Comparison of ENCODE assay signal across 33 cellular contexts in genomic region chr2:229572434-229573338, GRCh38.
DNase-seq lines count a peak whose midpoint lies in the region; ATAC-seq, FAIRE-seq and TF ChIP-seq lines count a peak whose summit lies in the region.
"Had no signal": no experiment of that assay in that cellular context is flagged by ENCODE, and none has a peak within 500 bp of the region (broad histone marks: within the 10 kb centered on the region; RNA-seq: fewer than 3 reads in every experiment).

No MANE protein-coding gene starts in this region.

- ATAC-seq in HepG2: no peak
- no peak for ATAC-seq in right lobe of liver
- no peak for ATAC-seq in CD4-positive, alpha-beta T cell (ENCODE audit: poor library complexity)
- no peak for ATAC-seq in GM21717 (IDR thresholded peaks at IDR 0.05; ENCODE audit: unreplicated experiment)
- ATAC-seq in GM19467 (IDR thresholded peaks at IDR 0.05; ENCODE audit: unreplicated experiment): no peak
- ATAC-seq: activated CD8-positive, alpha-beta T cell treated with anti-CD3 and anti-CD28 coated beads for 36 hours; left lung; naive thymus-derived CD4-positive, alpha-beta T cell; stimulated activated effector memory CD8-positive, alpha-beta T cell treated with anti-CD3 and anti-CD28 coated beads, Interleukin-12 subunit alpha, Interleukin-12 subunit beta, amount 100 ng/mL, for 72 hours had no signal

- DNase-seq in HepG2 (ENCODE audit: low spot score) (no peak), right lobe of liver (no peak), fibroblast of villous mesenchyme (ENCODE audit: low read depth) (peak; percentile 64)
- no peak for DNase-seq in activated naive CD4-positive, alpha-beta T cell treated with anti-CD3 and anti-CD28 coated beads for 36 hours
- no peak for DNase-seq in CD4-positive, alpha-beta T cell
- DNase-seq: 8988T; activated CD8-positive, alpha-beta T cell treated with anti-CD3 and anti-CD28 coated beads for 36 hours; activated naive CD4-positive, alpha-beta T cell treated with anti-CD3 and anti-CD28 coated beads, Interleukin-2, amount 10 ng/mL, durations not matched to agents 7 days and 5 days; amniotic stem cell; DMS79; GF-D8; KG1; left lung; mesendoderm; MG63; naive thymus-derived CD4-positive, alpha-beta T cell; NCI-H1105 treated with DMSO at 0.1 percent for 48 hours; NCI-H187 treated with DMSO at 0.1 percent for 48 hours; NCI-H69; PC-9; SHP77 treated with DMSO at 0.1 percent for 48 hours; T-helper 9 cell had no signal

- no peak overlapping the region for H3K4me3 Mint-ChIP-seq in activated naive CD4-positive, alpha-beta T cell treated with anti-CD3 and anti-CD28 coated beads for 36 hours
- H3K4me3 Mint-ChIP-seq in CD4-positive, alpha-beta T cell: no peak overlapping the region
- H3K4me3 Mint-ChIP-seq: activated CD8-positive, alpha-beta T cell treated with anti-CD3 and anti-CD28 coated beads for 36 hours; activated naive CD4-positive, alpha-beta T cell treated with anti-CD3 and anti-CD28 coated beads, Interleukin-2, amount 10 ng/mL, durations not matched to agents 7 days and 5 days; brain; CD14-positive monocyte; naive thymus-derived CD4-positive, alpha-beta T cell; stimulated activated effector memory CD8-positive, alpha-beta T cell treated with anti-CD3 and anti-CD28 coated beads, Interleukin-12 subunit alpha, Interleukin-12 subunit beta, amount 100 ng/mL, for 72 hours; type B pancreatic cell had no signal

- no peak for FAIRE-seq in HepG2 (lab: Jason Lieb, UNC)
- FAIRE-seq: H1 had no signal

- H3K36me3 ChIP-seq in HepG2 (replicated peaks in 1 of 2; ENCODE audit: control insufficient read depth in 1 of 2, insufficient read depth in 2 of 2, low read length in 2 of 2) (no peaks in the 10 kb centered on the region), right lobe of liver (no peaks in the 10 kb centered on the region), muscle layer of duodenum (ENCODE audit: control insufficient read depth in 1 of 2, insufficient read depth in 2 of 2, low read length in 2 of 2) (no peaks in the 10 kb centered on the region)
- H3K36me3 ChIP-seq: left lung, neutrophil had no signal

- H3K9ac ChIP-seq in HepG2 (ENCODE audit: insufficient read depth, low read depth, low read length): no peak overlapping the region

- H2AFZ ChIP-seq in HepG2 (ENCODE audit: low read length): no peak overlapping the region
- H2AFZ ChIP-seq: PC-9 had no signal

- TF ChIP-seq CTCF in HepG2 (CRISPR knock-in tag; IDR thresholded peaks at IDR 0.05): no peak
- TF ChIP-seq CTCF in right lobe of liver (IDR thresholded peaks at IDR 0.05): no peak
- TF ChIP-seq CTCF in fibroblast of villous mesenchyme (IDR thresholded peaks at IDR 0.05; ENCODE audit: insufficient read depth, low read depth, low read length): no peak
- no peak for TF ChIP-seq CTCF in CD4-positive, alpha-beta T cell (IDR thresholded peaks at IDR 0.05)

- no peak overlapping the region for H3K27ac ChIP-seq in HepG2 (ENCODE audit: extremely low read length, insufficient read depth, low read length)
- H3K27ac ChIP-seq in right lobe of liver: no peak overlapping the region
- peak overlapping the region; percentile 50 for H3K27ac ChIP-seq in muscle layer of duodenum (ENCODE audit: low read length)
- no peak overlapping the region for H3K27ac ChIP-seq in CD4-positive, alpha-beta T cell (ENCODE audit: low read depth, low read length)
- H3K27ac ChIP-seq: HL-60, left lung, neutrophil, PC-9 had no signal

- in situ Hi-C loops in HepG2 (cut with HindIII; ENCODE audit: extremely low pct_ligation_motif_present, low pct_unique_long_range_greater_than_20kb): no loop called here

- H3K27ac Mint-ChIP-seq in activated naive CD4-positive, alpha-beta T cell treated with anti-CD3 and anti-CD28 coated beads for 36 hours: no peak overlapping the region
- H3K27ac Mint-ChIP-seq in CD4-positive, alpha-beta T cell: no peak overlapping the region
- H3K27ac Mint-ChIP-seq: activated CD8-positive, alpha-beta T cell treated with anti-CD3 and anti-CD28 coated beads for 36 hours; activated naive CD4-positive, alpha-beta T cell treated with anti-CD3 and anti-CD28 coated beads, Interleukin-2, amount 10 ng/mL, durations not matched to agents 7 days and 5 days; brain; CD14-positive monocyte; naive thymus-derived CD4-positive, alpha-beta T cell; progenitor cell of endocrine pancreas; stimulated activated effector memory CD8-positive, alpha-beta T cell treated with anti-CD3 and anti-CD28 coated beads, Interleukin-12 subunit alpha, Interleukin-12 subunit beta, amount 100 ng/mL, for 72 hours; type B pancreatic cell had no signal

- POLR2A ChIA-PET in HepG2 (lab: Yijun Ruan, JAX): no interaction called here
- POLR2A ChIA-PET in CD4-positive, alpha-beta T cell (lab: Charles Lee): no interaction called here

- no peaks in the 10 kb centered on the region for H3K4me1 Mint-ChIP-seq in activated naive CD4-positive, alpha-beta T cell treated with anti-CD3 and anti-CD28 coated beads for 36 hours (ENCODE audit: low read depth)
- H3K4me1 Mint-ChIP-seq in CD4-positive, alpha-beta T cell (ENCODE audit: low read depth): no peaks in the 10 kb centered on the region
- H3K4me1 Mint-ChIP-seq: activated naive CD4-positive, alpha-beta T cell treated with anti-CD3 and anti-CD28 coated beads, Interleukin-2, amount 10 ng/mL, durations not matched to agents 7 days and 5 days; brain; CD14-positive monocyte; naive thymus-derived CD4-positive, alpha-beta T cell; stimulated activated effector memory CD8-positive, alpha-beta T cell treated with anti-CD3 and anti-CD28 coated beads, Interleukin-12 subunit alpha, Interleukin-12 subunit beta, amount 100 ng/mL, for 72 hours had no signal

- H3K27me3 ChIP-seq in HepG2 (ENCODE audit: control insufficient read depth in 1 of 2, insufficient read depth in 2 of 2, low read length in 2 of 2) (no peaks in the 10 kb centered on the region), right lobe of liver (no peaks in the 10 kb centered on the region), muscle layer of duodenum (ENCODE audit: low read depth, low read length) (no peaks in the 10 kb centered on the region)
- peaks cover 7% of the 10 kb centered on the region for H3K27me3 ChIP-seq in CD4-positive, alpha-beta T cell (ENCODE audit: control insufficient read depth, insufficient read depth, low read length)
- H3K27me3 ChIP-seq: left lung, MG63 had no signal

- peaks cover 10% of the 10 kb centered on the region for H3K27me3 Mint-ChIP-seq in activated naive CD4-positive, alpha-beta T cell treated with anti-CD3 and anti-CD28 coated beads for 36 hours (ENCODE audit: low read depth)
- H3K27me3 Mint-ChIP-seq in CD4-positive, alpha-beta T cell: peaks cover 27% of the 10 kb centered on the region
- H3K27me3 Mint-ChIP-seq: activated naive CD4-positive, alpha-beta T cell treated with anti-CD3 and anti-CD28 coated beads, Interleukin-2, amount 10 ng/mL, durations not matched to agents 7 days and 5 days; brain had no signal

- H3K9me3 ChIP-seq in HepG2 (ENCODE audit: low read length): no peaks in the 10 kb centered on the region
- no peaks in the 10 kb centered on the region for H3K9me3 ChIP-seq in right lobe of liver
- no peaks in the 10 kb centered on the region for H3K9me3 ChIP-seq in muscle layer of duodenum (ENCODE audit: control insufficient read depth in 1 of 2, low read length in 2 of 2)
- H3K9me3 ChIP-seq in CD4-positive, alpha-beta T cell (ENCODE audit: control insufficient read depth, low read length): no peaks in the 10 kb centered on the region
- H3K9me3 ChIP-seq: left lung, MG63, neutrophil had no signal

- H3K9me3 Mint-ChIP-seq in activated naive CD4-positive, alpha-beta T cell treated with anti-CD3 and anti-CD28 coated beads for 36 hours: no peaks in the 10 kb centered on the region
- no peaks in the 10 kb centered on the region for H3K9me3 Mint-ChIP-seq in CD4-positive, alpha-beta T cell
- H3K9me3 Mint-ChIP-seq: activated CD8-positive, alpha-beta T cell treated with anti-CD3 and anti-CD28 coated beads for 36 hours; activated naive CD4-positive, alpha-beta T cell treated with anti-CD3 and anti-CD28 coated beads, Interleukin-2, amount 10 ng/mL, durations not matched to agents 7 days and 5 days; brain; CD14-positive monocyte; naive thymus-derived CD4-positive, alpha-beta T cell; stimulated activated effector memory CD8-positive, alpha-beta T cell treated with anti-CD3 and anti-CD28 coated beads, Interleukin-12 subunit alpha, Interleukin-12 subunit beta, amount 100 ng/mL, for 72 hours; type B pancreatic cell had no signal

- no peaks in the 10 kb centered on the region for H3K79me2 ChIP-seq in HepG2 (ENCODE audit: insufficient read depth, low read length)

- H3K36me3 Mint-ChIP-seq in activated naive CD4-positive, alpha-beta T cell treated with anti-CD3 and anti-CD28 coated beads for 36 hours (ENCODE audit: low read depth): no peaks in the 10 kb centered on the region
- no peaks in the 10 kb centered on the region for H3K36me3 Mint-ChIP-seq in CD4-positive, alpha-beta T cell (ENCODE audit: low read depth)
- H3K36me3 Mint-ChIP-seq: activated naive CD4-positive, alpha-beta T cell treated with anti-CD3 and anti-CD28 coated beads, Interleukin-2, amount 10 ng/mL, durations not matched to agents 7 days and 5 days; CD14-positive monocyte; naive thymus-derived CD4-positive, alpha-beta T cell; stimulated activated effector memory CD8-positive, alpha-beta T cell treated with anti-CD3 and anti-CD28 coated beads, Interleukin-12 subunit alpha, Interleukin-12 subunit beta, amount 100 ng/mL, for 72 hours; type B pancreatic cell had no signal

- H4K20me1 ChIP-seq in HepG2 (ENCODE audit: insufficient read depth, low read length): no peaks in the 10 kb centered on the region

- TF ChIP-seq EP300 in HepG2 (IDR thresholded peaks at IDR 0.05; ENCODE audit: low read depth in 2 of 2, low read length in 2 of 2) (no peak), HepG2 (CRISPR knock-in tag; IDR thresholded peaks at IDR 0.05; ENCODE audit: borderline replicate concordance) (no peak)

- WGBS in HepG2 (ENCODE audit: low lambda C conversion rate): 14% methylated on average over 5 of the region's 5 CpGs
- 53% methylated on average over 5 of the region's 5 CpGs for WGBS in right lobe of liver (ENCODE audit: insufficient coverage, low coverage, low lambda C conversion rate, missing lambda C conversion rate)

- H3K4me2 ChIP-seq in HepG2 (ENCODE audit: low read depth, low read length): no peak overlapping the region
- H3K4me2 ChIP-seq: PC-9 had no signal

- no peak for TF ChIP-seq RAD21 in HepG2 (CRISPR knock-in tag; IDR thresholded peaks at IDR 0.05)

- no peak for TF ChIP-seq POLR2A in HepG2 (IDR thresholded peaks at IDR 0.05; ENCODE audit: insufficient read depth in 1 of 2, low read depth in 2 of 2, low read length in 2 of 2)
- TF ChIP-seq POLR2A in right lobe of liver (IDR thresholded peaks at IDR 0.05): no peak

- H3K4me3 ChIP-seq in HepG2 (replicated peaks in 1 of 3; ENCODE audit: insufficient read depth in 1 of 3, low read depth in 2 of 3, low read length in 3 of 3) (no peak overlapping the region), right lobe of liver (no peak overlapping the region), fibroblast of villous mesenchyme (ENCODE audit: low read depth, low read length) (no peak overlapping the region), muscle layer of duodenum (ENCODE audit: low read depth in 1 of 2, low read length in 2 of 2) (no peak overlapping the region)
- H3K4me3 ChIP-seq: left lung, MG63, PC-9 had no signal

- intact Hi-C loops in HepG2 (cut with micrococcal nuclease; ENCODE audit: unreplicated experiment) (no loop called here), right lobe of liver (cut with DNase I) (no loop called here)
- intact Hi-C loops in activated naive CD4-positive, alpha-beta T cell treated with anti-CD3 and anti-CD28 coated beads for 36 hours (cut with micrococcal nuclease): no loop called here
- intact Hi-C loops in CD4-positive, alpha-beta T cell (cut with DNase I, micrococcal nuclease): no loop called here

- CTCF ChIA-PET in HepG2 (lab: Yijun Ruan, JAX; ENCODE audit: low intra/inter-chr PET ratio, low total read pairs): no interaction called here
- CTCF ChIA-PET in activated naive CD4-positive, alpha-beta T cell treated with anti-CD3 and anti-CD28 coated beads for 36 hours (lab: Charles Lee): no interaction called here
- CTCF ChIA-PET in CD4-positive, alpha-beta T cell (lab: Charles Lee): no interaction called here

- H3K4me1 ChIP-seq in HepG2 (ENCODE audit: insufficient read depth, low read length): no peaks in the 10 kb centered on the region
- no peaks in the 10 kb centered on the region for H3K4me1 ChIP-seq in right lobe of liver
- peaks cover 0 to 15% of the 10 kb centered on the region in 2 donors for H3K4me1 ChIP-seq in muscle layer of duodenum (ENCODE audit: control insufficient read depth in 1 of 2, insufficient read depth in 2 of 2, low read length in 2 of 2)
- H3K4me1 ChIP-seq: left lung had no signal

- BruUV-seq in HepG2 (replicated peaks; lab: Mats Ljungman, UMichigan): no TSS peak
